Comparison of ENCODE assay signal across 8 cellular contexts in genomic region chr1:155323729-155324040, GRCh38. TPM values are rescaled to one million over a fixed set of nuclear protein-coding genes. Genes with fewer than 3 reads are reported as not detected.
DNase-seq lines count a peak whose midpoint lies in the region; ATAC-seq and TF ChIP-seq lines count a peak whose summit lies in the region.

No MANE protein-coding gene starts in this region.

- DNase-seq in AG09309 (ENCODE audit: low read depth) (peak; percentile 71), NCI-H748 treated with DMSO at 0.1 percent for 48 hours (lab: John Stamatoyannopoulos, UW) (peak; percentile 71), dermis microvascular lymphatic vessel endothelial cell (ENCODE audit: low read depth in 2 of 2) (peak; percentile 48 to 92), lower leg skin (ENCODE audit: low spot score in 2 of 2) (peak; percentile 90 to 97)
- peak; percentile 69 to 71 for DNase-seq in activated CD4-positive, alpha-beta T cell treated with anti-CD3 and anti-CD28 coated beads, Interleukin-2, amount 50 U/mL, for 4 hours
- peak; percentile 75 to 80 for DNase-seq in stimulated activated CD4-positive, alpha-beta T cell treated with anti-CD3 and anti-CD28 coated beads, Interleukin-4, amount 100 ng/mL, for 48 hours (ENCODE audit: low read depth in 2 of 2)

- TF ChIP-seq CTCF in AG09309 (IDR thresholded peaks at IDR 0.05; ENCODE audit: control insufficient read depth, insufficient read depth, low read depth, low read length, missing control alignments), result no peak
- TF ChIP-seq CTCF in lower leg skin (IDR thresholded peaks at IDR 0.05), result no peak

- intact Hi-C loops in lower leg skin (cut with DNase I; ENCODE audit: low total_unique reads), result loop anchor here (5.0 kb wide), 2 partner anchors 46 to 71 kb away; partner anchors contain the start of gene HCN3

- H3K4me3 ChIP-seq in AG09309 (ENCODE audit: control insufficient read depth, low read depth, low read length) (peak overlapping the region; percentile 98), lower leg skin (ENCODE audit: low read depth, poor library complexity, severe bottlenecking) (peak overlapping the region; percentile 60)

- in situ Hi-C loops in GM18951 (cut with MboI; ENCODE audit: low sequenced_read_pairs, unreplicated experiment), result no loop called here

- ATAC-seq in HG03378 (IDR thresholded peaks at IDR 0.05; ENCODE audit: unreplicated experiment), result peak; percentile 2

- TF ChIP-seq POLR2A in GM18951 (IDR thresholded peaks at IDR 0.05; ENCODE audit: extremely low read depth, insufficient read depth, insufficient read length) (peak; percentile 56), lower leg skin (IDR thresholded peaks at IDR 0.05) (no peak)

- 0 to 1% methylated on average over 21 to 23 of the region's 29 CpGs for WGBS in lower leg skin, 2 donors

RNA-seq across cellular contexts. Expression of gene RUSC1, which starts 3.0 kb away (rescaled TPM):
- total RNA-seq in dermis microvascular lymphatic vessel endothelial cell (10.1 and 10.9 TPM in 2 replicates), lower leg skin (10 to 100 TPM; 33.7 to 42.2 (median 41.1) TPM)

RNA-seq across cellular contexts. Expression of gene FDPS, which starts 15.0 kb away (rescaled TPM):
- total RNA-seq in dermis microvascular lymphatic vessel endothelial cell (401 and 490 TPM in 2 replicates), lower leg skin (100 to 1,000 TPM in 3 of 4 donors, 10 to 100 TPM in 1; 98.5 to 185 (median 141) TPM)

RNA-seq across cellular contexts. Expression of gene PKLR, which starts 22.4 kb away (rescaled TPM):
- total RNA-seq in dermis microvascular lymphatic vessel endothelial cell (under 0.01 TPM in 1 of 2 replicates, not detected in the other), lower leg skin (1 to 10 TPM in 2 of 4 donors, under 1 TPM in 2; 0.13 to 1.7 (median 0.77) TPM)

RNA-seq across cellular contexts. Expression of gene HCN3, which starts 46.4 kb away (rescaled TPM):
- total RNA-seq in dermis microvascular lymphatic vessel endothelial cell (0.38 and 0.51 TPM in 2 replicates), lower leg skin (1 to 10 TPM; 5.4 to 8.5 (median 6.4) TPM)

RNA-seq across cellular contexts. Expression of gene CLK2, which starts 50.4 kb away (rescaled TPM):
- 13.6 and 23.4 TPM in 2 replicates for total RNA-seq in dermis microvascular lymphatic vessel endothelial cell
- 10 to 100 TPM; 24.6 to 55.8 (median 38.0) TPM for total RNA-seq in lower leg skin

Comparison
In these comparisons a context has a peak if more than half of its experiments do, and no peak if none do; other contexts are left out.
1. Peak in every context shown above with its lines: DNase-seq, ATAC-seq and H3K4me3 ChIP-seq.